8 cellular contexts compared by ENCODE assay signal in the genomic region with DNA sequence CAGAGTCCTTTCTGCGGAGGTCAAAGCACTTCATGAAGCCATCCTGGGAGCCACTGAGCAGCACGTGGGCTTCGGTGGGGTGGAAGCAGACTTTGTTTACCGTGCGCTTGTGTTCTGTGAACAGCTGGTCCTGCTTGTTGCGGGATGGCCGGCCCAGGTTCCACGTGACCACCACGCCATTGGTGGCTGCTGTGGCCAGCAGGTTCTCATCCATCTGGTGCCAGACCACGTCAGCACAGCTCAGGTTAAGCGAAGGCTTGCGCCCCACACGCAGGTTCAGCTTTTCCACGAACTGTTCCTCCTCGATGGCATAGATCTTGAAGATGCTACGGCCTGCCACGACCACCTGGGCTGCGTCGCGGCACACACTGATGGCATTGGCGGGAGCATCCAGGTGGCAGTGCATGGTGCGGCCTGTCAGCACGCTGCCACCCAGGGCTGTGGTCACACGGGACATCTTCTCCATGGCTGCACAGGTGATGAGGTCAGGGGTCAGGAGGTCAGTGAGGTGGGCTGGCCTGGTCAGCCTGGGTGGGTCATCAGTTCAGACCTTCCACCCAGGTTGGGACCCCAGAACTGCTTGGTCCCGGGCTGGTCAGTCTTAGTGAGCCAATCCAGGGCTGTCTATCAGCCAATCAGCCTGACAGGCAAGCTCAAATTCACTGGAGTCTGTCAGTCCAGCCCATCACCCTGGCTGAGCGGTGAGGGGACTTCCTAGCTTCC. TPM values are rescaled to one million over a fixed set of nuclear protein-coding genes. Genes with fewer than 3 reads are reported as not detected.
DNase-seq lines count a peak whose midpoint lies in the region; ATAC-seq and TF ChIP-seq lines count a peak whose summit lies in the region.

No MANE protein-coding gene starts in this region.

- H3K4me3 Mint-ChIP-seq in mesothelial cell of epicardium: peak overlapping the region; percentile 89

- peaks cover under 1 to 11% of the 10 kb centered on the region in 2 donors for H3K27me3 ChIP-seq in right atrium auricular region
- H3K27me3 ChIP-seq in breast epithelium: peaks cover 8 to 18% of the 10 kb centered on the region in 2 donors
- H3K27me3 ChIP-seq in vagina: peaks cover 9% of the 10 kb centered on the region

- H3K4me3 ChIP-seq in right atrium auricular region (peak overlapping the region; percentile 92 to 99), breast epithelium (peak overlapping the region; percentile 85 to 98 (median 92)), vagina (peak overlapping the region; percentile 63 to 94)

- peaks cover 9% of the 10 kb centered on the region for H3K36me3 ChIP-seq in right atrium auricular region
- no peaks in the 10 kb centered on the region for H3K36me3 ChIP-seq in breast epithelium
- H3K36me3 ChIP-seq in vagina: peaks cover 0 to 12% of the 10 kb centered on the region in 2 donors

- H3K27ac ChIP-seq in right atrium auricular region: peak overlapping the region in 1 of 2 donors; percentile 85
- H3K27ac ChIP-seq in breast epithelium: peak overlapping the region; percentile 88 to 91
- peak overlapping the region; percentile 69 for H3K27ac ChIP-seq in vagina

- ATAC-seq in Right ventricle myocardium superior (ENCODE audit: poor library complexity) (no peak), HG02678 (IDR thresholded peaks at IDR 0.05; ENCODE audit: unreplicated experiment) (no peak)

- H3K9me3 ChIP-seq in right atrium auricular region: no peaks in the 10 kb centered on the region
- no peaks in the 10 kb centered on the region for H3K9me3 ChIP-seq in breast epithelium
- no peaks in the 10 kb centered on the region for H3K9me3 ChIP-seq in vagina

- TF ChIP-seq CTCF in right atrium auricular region (IDR thresholded peaks at IDR 0.05): no peak
- no peak for TF ChIP-seq CTCF in breast epithelium (IDR thresholded peaks at IDR 0.05)
- TF ChIP-seq CTCF in mesothelial cell of epicardium (IDR thresholded peaks at IDR 0.05; ENCODE audit: unreplicated experiment): no peak
- TF ChIP-seq CTCF in vagina (IDR thresholded peaks at IDR 0.05): no peak

- H3K4me1 Mint-ChIP-seq in mesothelial cell of epicardium: peaks cover 17% of the 10 kb centered on the region

- no peak for TF ChIP-seq POLR2A in breast epithelium (IDR thresholded peaks at IDR 0.05)
- TF ChIP-seq POLR2A in vagina (IDR thresholded peaks at IDR 0.05): no peak

- H3K9me3 Mint-ChIP-seq in mesothelial cell of epicardium: no peaks in the 10 kb centered on the region

- no peak overlapping the region for H3K27ac Mint-ChIP-seq in mesothelial cell of epicardium

- intact Hi-C loops in Right ventricle myocardium superior (cut with DNase I) (no loop called here), breast epithelium (cut with DNase I; ENCODE audit: low total_unique reads) (no loop called here), vagina (cut with DNase I) (no loop called here)

- peaks cover 2% of the 10 kb centered on the region for H3K36me3 Mint-ChIP-seq in mesothelial cell of epicardium

- DNase-seq in right atrium auricular region (ENCODE audit: low spot score) (no peak), Right ventricle myocardium superior (no peak), breast epithelium (ENCODE audit: low spot score in 2 of 2) (no peak), mesothelial cell of epicardium (ENCODE audit: low spot score in 2 of 2, unreplicated experiment in 2 of 2) (no peak), vagina (ENCODE audit: extremely low spot score in 2 of 2) (no peak), GM19238 (ENCODE audit: insufficient read length, low spot score) (no peak), HK-2 (ENCODE audit: unreplicated experiment) (no peak)

- peaks cover 35% of the 10 kb centered on the region for H3K27me3 Mint-ChIP-seq in mesothelial cell of epicardium (ENCODE audit: low read depth)

- H3K4me1 ChIP-seq in right atrium auricular region (peaks cover 0 to 44% of the 10 kb centered on the region in 2 donors), breast epithelium (peaks cover 24 to 34% of the 10 kb centered on the region in 2 donors), vagina (peaks cover 54% of the 10 kb centered on the region)

RNA-seq across cellular contexts. Expression of a gene that starts 0.9 kb away (rescaled TPM):
- total RNA-seq in right atrium auricular region: 10 to 100 TPM in 1 of 2 donors, 1 to 10 TPM in 1; 8.1 to 10.3 TPM
- total RNA-seq in Right ventricle myocardium superior: 7.6 TPM
- 1 to 10 TPM; 7.2 to 9.2 (median 8.8) TPM for total RNA-seq in breast epithelium
- 20.6 to 22.8 TPM (median 21.9 TPM) in 3 replicates for total RNA-seq in mesothelial cell of epicardium
- 12.3 TPM for total RNA-seq in vagina

RNA-seq across cellular contexts. Expression of a gene that starts 5.2 kb away (rescaled TPM):
- 10 to 100 TPM; 76.4 to 82.1 TPM for total RNA-seq in right atrium auricular region
- 42.4 TPM for total RNA-seq in Right ventricle myocardium superior
- 10 to 100 TPM; 67.2 to 83.4 (median 67.5) TPM for total RNA-seq in breast epithelium
- 46.1 to 51.2 TPM (median 46.5 TPM) in 3 replicates for total RNA-seq in mesothelial cell of epicardium
- 62.9 TPM for total RNA-seq in vagina

RNA-seq across cellular contexts. Expression of a gene that starts 9.1 kb away (rescaled TPM):
- total RNA-seq in right atrium auricular region (100 to 1,000 TPM; 135 to 186 TPM), Right ventricle myocardium superior (126 TPM), breast epithelium (100 to 1,000 TPM; 127 to 184 (median 175) TPM), mesothelial cell of epicardium (69.4 to 79.9 TPM (median 72.5 TPM) in 3 replicates), vagina (124 TPM)

RNA-seq across cellular contexts. Expression of a gene that starts 13.9 kb away (rescaled TPM):
- total RNA-seq in right atrium auricular region (1 to 10 TPM in 1 of 2 donors, under 1 TPM in 1; 0.67 to 1.3 TPM), Right ventricle myocardium superior (2.0 TPM), breast epithelium (1 to 10 TPM in 2 of 3 donors, under 1 TPM in 1; 0.48 to 2.3 (median 1.0) TPM), mesothelial cell of epicardium (5.9 to 6.1 TPM (median 6.0 TPM) in 3 replicates), vagina (1.7 TPM)

RNA-seq across cellular contexts. Expression of a gene that starts 16.3 kb away (rescaled TPM):
- total RNA-seq in right atrium auricular region (1 to 10 TPM; 1.3 to 1.7 TPM), Right ventricle myocardium superior (not detected), breast epithelium (1 to 10 TPM in 2 of 3 donors, not detected in 1; 2.6 to 4.2 TPM), mesothelial cell of epicardium (0.18 to 0.85 TPM (median 0.23 TPM) in 3 replicates), vagina (4.4 TPM)
